Comparison of ENCODE assay signal across 18 cellular contexts in the genomic region with DNA sequence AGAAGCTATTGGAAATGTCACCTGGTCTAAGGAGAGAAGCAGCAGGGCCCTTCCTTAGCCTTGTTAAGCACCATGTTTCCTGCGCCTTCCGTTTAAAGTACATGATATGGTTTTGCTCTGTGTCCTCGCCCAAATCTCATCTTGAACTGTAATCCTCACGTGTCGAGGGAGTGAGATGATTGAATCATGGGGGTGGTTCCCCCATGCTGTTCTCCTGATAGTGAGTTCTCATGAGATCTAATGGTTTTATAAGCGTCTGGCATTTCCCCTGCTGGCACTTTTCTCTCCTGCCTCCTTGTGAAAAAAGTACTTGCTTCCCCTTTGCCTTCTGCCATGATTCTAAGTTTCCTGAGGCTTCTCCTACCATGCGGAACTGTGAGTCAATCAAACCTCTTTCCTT. TPM values are rescaled to one million over a fixed set of nuclear protein-coding genes. Genes with fewer than 3 reads are reported as not detected.
"Had no signal": no experiment of that assay in that cellular context is flagged by ENCODE, and none has a peak within 500 bp of the region (broad histone marks: within the 10 kb centered on the region; RNA-seq: fewer than 3 reads in every experiment).

No MANE protein-coding gene starts in this region.

- H3K36me3 ChIP-seq: esophagus squamous epithelium, gastroesophageal sphincter, pancreas had no signal

- H3K4me1 ChIP-seq: esophagus squamous epithelium, gastroesophageal sphincter, testis had no signal

- H3K27me3 ChIP-seq: esophagus squamous epithelium, gastroesophageal sphincter, pancreas had no signal

- H3K9me3 ChIP-seq: esophagus squamous epithelium, gastroesophageal sphincter, mucosa of descending colon, pancreas, testis had no signal

- H3K4me3 ChIP-seq: esophagus squamous epithelium, gastroesophageal sphincter, mucosa of descending colon, pancreas, testis had no signal

- H3K27ac ChIP-seq: esophagus squamous epithelium, gastroesophageal sphincter, pancreas, testis had no signal

- DNase-seq: effector memory CD4-positive, alpha-beta T cell; esophagus squamous epithelium; foreskin fibroblast; glutamatergic neuron; hippocampal formation; kidney glomerular epithelial cell; mammary epithelial cell; mucosa of descending colon; naive thymus-derived CD8-positive, alpha-beta T cell; nucleus accumbens; pancreas; stimulated activated CD4-positive, alpha-beta T cell treated with anti-CD3 and anti-CD28 coated beads, Interleukin-2, amount 100 ng/mL, for 24 hours; stimulated activated CD4-positive, alpha-beta T cell treated with anti-CD3 and anti-CD28 coated beads, Interleukin-4, amount 100 ng/mL, for 4 hours; stimulated activated naive B cell treated with anti-CD40 and anti-IgM and Interleukin-4, amounts not matched to agents 10 μg/mL and 1 μg/mL and 100 μg/mL, for 72 hours; stimulated activated naive CD8-positive, alpha-beta T cell treated with anti-CD3 and anti-CD28 coated beads, Interleukin-15, amount 100 ng/mL, for 72 hours; testis had no signal

RNA-seq across cellular contexts. Expression of a gene that starts 49.7 kb away (rescaled TPM):
- total RNA-seq: epithelial cell of proximal tubule; naive thymus-derived CD8-positive, alpha-beta T cell had no signal
- polyA plus RNA-seq: naive thymus-derived CD8-positive, alpha-beta T cell had no signal
